8 cellular contexts compared by ENCODE assay signal in the genomic region with DNA sequence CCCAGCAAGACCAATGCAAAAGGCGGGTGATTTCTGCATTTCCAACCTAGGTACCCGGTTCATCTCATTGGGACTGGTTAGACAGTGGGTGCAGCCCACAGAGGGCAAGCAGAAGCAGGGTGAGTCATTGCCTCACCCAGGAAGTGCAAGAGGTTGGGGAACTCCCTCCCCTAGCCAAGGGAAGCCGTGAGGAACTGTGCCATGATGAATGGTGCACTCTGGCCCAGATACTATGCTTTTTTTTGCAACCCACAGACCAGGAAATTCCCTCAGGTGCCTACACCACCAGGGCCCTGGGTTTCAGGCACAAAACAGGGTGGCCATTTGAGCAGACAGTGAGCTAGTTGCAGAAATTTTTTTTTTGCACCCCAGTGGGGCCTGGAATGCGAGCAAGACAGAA.
A peak's percentile ranks its signal among the peaks of the same experiment; 100 is the strongest.
DNase-seq lines count a peak whose midpoint lies in the region; ATAC-seq lines count a peak whose summit lies in the region.

No MANE protein-coding gene starts in this region.

- peak; percentile 28 for DNase-seq in activated T-cell treated with anti-CD3 and anti-CD28 coated beads for 4 hours
- DNase-seq in stimulated activated CD4-positive, alpha-beta T cell treated with anti-CD3 and anti-CD28 coated beads, Interleukin-2, amount 100 ng/mL, for 24 hours: peak; percentile 48 to 53
- DNase-seq in iPS-NIHi11 (ENCODE audit: low spot score): no peak
- no peak for DNase-seq in DMS153 (lab: John Stamatoyannopoulos, UW)
- DNase-seq in NCI-H1048 (lab: John Stamatoyannopoulos, UW): no peak
- no peak for DNase-seq in NCI-H2196 (lab: John Stamatoyannopoulos, UW; ENCODE audit: unreplicated experiment)

- peak; percentile 79 for ATAC-seq in GM19452 (IDR thresholded peaks at IDR 0.05; ENCODE audit: unreplicated experiment)
- ATAC-seq in HG03159 (IDR thresholded peaks at IDR 0.05; ENCODE audit: unreplicated experiment): peak; percentile 62

Comparison
In these comparisons a context has a peak if more than half of its experiments do, and no peak if none do; other contexts are left out.
1. DNase-seq: peak in activated T-cell treated with anti-CD3 and anti-CD28 coated beads for 4 hours (single experiment) and stimulated activated CD4-positive, alpha-beta T cell treated with anti-CD3 and anti-CD28 coated beads, Interleukin-2, amount 100 ng/mL, for 24 hours (2 of 2); none in iPS-NIHi11 (single experiment), DMS153 (single experiment), NCI-H1048 (single experiment) and NCI-H2196 (single experiment).